Comparison of ENCODE assay signal across 25 cellular contexts in the genomic region with DNA sequence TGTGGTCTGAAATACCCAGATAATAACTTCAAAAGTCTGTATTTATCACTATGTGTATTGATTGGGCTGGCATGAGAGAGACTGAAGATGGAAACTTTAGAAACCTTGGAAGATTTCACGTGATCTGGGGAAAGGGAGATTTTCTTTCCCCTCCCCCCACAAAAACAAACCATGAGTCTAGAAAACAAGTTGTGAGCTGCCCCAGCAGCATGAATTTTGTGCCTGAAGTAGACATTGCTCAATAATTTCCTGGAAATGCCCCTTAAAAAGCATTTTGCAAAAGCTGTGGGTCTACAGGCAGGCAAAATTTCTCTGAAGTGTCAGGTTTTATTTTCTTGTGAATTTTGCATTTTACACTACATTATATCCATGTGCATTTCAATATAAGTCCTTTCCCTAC.
DNase-seq lines count a peak whose midpoint lies in the region; ATAC-seq, FAIRE-seq and TF ChIP-seq lines count a peak whose summit lies in the region.
"Had no signal": no experiment of that assay in that cellular context is flagged by ENCODE, and none has a peak within 500 bp of the region (broad histone marks: within the 10 kb centered on the region; RNA-seq: fewer than 3 reads in every experiment).

No MANE protein-coding gene starts in this region.

- H2AK5ac ChIP-seq in neuronal stem cell (ENCODE audit: low read depth, low read length): no peak overlapping the region

- WGBS in HepG2 (ENCODE audit: low lambda C conversion rate): 0% methylated on average over 1 of the region's 1 CpG
- WGBS in right lobe of liver (ENCODE audit: insufficient coverage, low coverage, low lambda C conversion rate, missing lambda C conversion rate): 38% methylated on average over 1 of the region's 1 CpG
- WGBS in neuronal stem cell (ENCODE audit: extremely low coverage in 2 of 2, insufficient read length in 2 of 2, insufficient replicate concordance in 1 of 2), 2 donors: no CpG with 5 or more reads among the region's 1 CpG

- H2BK5ac ChIP-seq in neuronal stem cell (ENCODE audit: low read length): no peak overlapping the region

- intact Hi-C loops in HepG2 (cut with micrococcal nuclease; ENCODE audit: unreplicated experiment) (no loop called here), right lobe of liver (cut with DNase I) (no loop called here), colonic mucosa (cut with DNase I) (no loop called here)

- in situ Hi-C loops in HepG2 (cut with HindIII; ENCODE audit: extremely low pct_ligation_motif_present, low pct_unique_long_range_greater_than_20kb): no loop called here

- no peak overlapping the region for H2BK120ac ChIP-seq in neuronal stem cell (ENCODE audit: low read depth, low read length)

- no TSS peak for BruUV-seq in HepG2 (replicated peaks; lab: Mats Ljungman, UMichigan)

- no peak overlapping the region for H3K9ac ChIP-seq in HepG2 (ENCODE audit: insufficient read depth, low read depth, low read length)
- H3K9ac ChIP-seq in colonic mucosa (ENCODE audit: low read depth in 2 of 2, low read length in 2 of 2): no peak overlapping the region
- H3K9ac ChIP-seq in neuronal stem cell (ENCODE audit: low read depth, low read length, poor library complexity): no peak overlapping the region
- H3K9ac ChIP-seq: BLaER1 treated with 17β-estradiol and CSF1 and Interleukin-3, amounts not matched to agents 10 nM and 100 nM; GM23248 had no signal

- H3K9me3 ChIP-seq in HepG2 (ENCODE audit: low read length) (no peaks in the 10 kb centered on the region), right lobe of liver (no peaks in the 10 kb centered on the region), colonic mucosa (no peaks in the 10 kb centered on the region), neuronal stem cell (replicated peaks in 1 of 2; ENCODE audit: control insufficient read depth in 2 of 2, insufficient read depth in 1 of 2, low read depth in 1 of 2, low read length in 2 of 2) (no peaks in the 10 kb centered on the region)
- H3K9me3 ChIP-seq: A549; BE2C; BLaER1 treated with 17β-estradiol and CSF1 and Interleukin-3, amounts not matched to agents 10 nM and 100 nM had no signal

- no peak overlapping the region for H3K14ac ChIP-seq in neuronal stem cell (ENCODE audit: low read length)

- no peaks in the 10 kb centered on the region for H3K79me2 ChIP-seq in HepG2 (ENCODE audit: insufficient read depth, low read length)

- H3K4ac ChIP-seq in neuronal stem cell (ENCODE audit: low read length): no peak overlapping the region

- TF ChIP-seq POLR2A in HepG2 (IDR thresholded peaks at IDR 0.05; ENCODE audit: insufficient read depth in 1 of 2, low read depth in 2 of 2, low read length in 2 of 2): no peak
- no peak for TF ChIP-seq POLR2A in right lobe of liver (IDR thresholded peaks at IDR 0.05)

- CTCF ChIA-PET in HepG2 (lab: Yijun Ruan, JAX; ENCODE audit: low intra/inter-chr PET ratio, low total read pairs): no interaction called here

- H3K4me1 ChIP-seq in HepG2 (ENCODE audit: insufficient read depth, low read length): peaks cover 8% of the 10 kb centered on the region
- peaks cover 0 to 8% (median 0%) of the 10 kb centered on the region in 4 donors for H3K4me1 ChIP-seq in right lobe of liver
- H3K4me1 ChIP-seq in colonic mucosa: no peaks in the 10 kb centered on the region
- no peaks in the 10 kb centered on the region for H3K4me1 ChIP-seq in neuronal stem cell (ENCODE audit: control insufficient read depth in 2 of 2, insufficient read depth in 1 of 2, low read depth in 1 of 2, low read length in 2 of 2)
- H3K4me1 ChIP-seq: BE2C; BLaER1 treated with 17β-estradiol and CSF1 and Interleukin-3, amounts not matched to agents 10 nM and 100 nM had no signal

- no peak overlapping the region for H3K23ac ChIP-seq in neuronal stem cell (ENCODE audit: low read depth, low read length, poor library complexity)

- ATAC-seq in HepG2 (no peak), right lobe of liver (no peak)
- ATAC-seq: A549, GM12878, HCT116 had no signal

- no peak for DNase-seq in HepG2 (ENCODE audit: low spot score)
- DNase-seq in right lobe of liver: no peak
- peak; percentile 35 for DNase-seq in amniotic epithelial cell (ENCODE audit: low read depth)
- DNase-seq in epithelial cell of esophagus (ENCODE audit: low read depth): peak; percentile 68
- no peak for DNase-seq in colonic mucosa
- DNase-seq in neuronal stem cell (ENCODE audit: low spot score): no peak
- no peak for DNase-seq in NCI-H446 treated with DMSO at 0.1 percent for 48 hours (lab: John Stamatoyannopoulos, UW)
- DNase-seq: 8988T; ACHN; AML-193; BE2C; CD4-positive, alpha-beta T cell; CD8-positive, alpha-beta memory T cell; DMS 273 treated with DMSO at 0.1 percent for 48 hours; DMS79; EL; GDM1; GM23248; H9 had no signal

- TF ChIP-seq CTCF in HepG2 (CRISPR knock-in tag; IDR thresholded peaks at IDR 0.05) (no peak), right lobe of liver (IDR thresholded peaks at IDR 0.05) (no peak), epithelial cell of esophagus (IDR thresholded peaks at IDR 0.05; ENCODE audit: insufficient read depth, low read depth, low read length, missing control alignments) (no peak), colonic mucosa (IDR thresholded peaks at IDR 0.05) (no peak)

- no peak for FAIRE-seq in HepG2 (lab: Jason Lieb, UNC)
- FAIRE-seq: A549, D721Med, GM12878, GM18507 had no signal

- no peak overlapping the region for H2AFZ ChIP-seq in HepG2 (ENCODE audit: low read length)
- H2AFZ ChIP-seq in neuronal stem cell (ENCODE audit: low read length): no peak overlapping the region
- H2AFZ ChIP-seq: GM23248 had no signal

- no peak overlapping the region for H2BK12ac ChIP-seq in neuronal stem cell (ENCODE audit: low read length)

- H3K18ac ChIP-seq in neuronal stem cell (ENCODE audit: low read length): no peak overlapping the region

- H3K4me3 ChIP-seq in HepG2 (replicated peaks in 1 of 3; ENCODE audit: insufficient read depth in 1 of 3, low read depth in 2 of 3, low read length in 3 of 3) (no peak overlapping the region), right lobe of liver (no peak overlapping the region), epithelial cell of esophagus (ENCODE audit: low read length) (no peak overlapping the region), colonic mucosa (no peak overlapping the region), neuronal stem cell (ENCODE audit: low read length in 2 of 2) (no peak overlapping the region)
- H3K4me3 ChIP-seq: A549; BLaER1 treated with 17β-estradiol and CSF1 and Interleukin-3, amounts not matched to agents 10 nM and 100 nM; GM12878; GM23248 had no signal

- TF ChIP-seq RAD21 in HepG2 (CRISPR knock-in tag; IDR thresholded peaks at IDR 0.05): no peak

- no peaks in the 10 kb centered on the region for H3K79me1 ChIP-seq in neuronal stem cell (ENCODE audit: low read depth, low read length)

- no peaks in the 10 kb centered on the region for H4K20me1 ChIP-seq in HepG2 (ENCODE audit: insufficient read depth, low read length)
- H4K20me1 ChIP-seq: BLaER1 treated with 17β-estradiol and CSF1 and Interleukin-3, amounts not matched to agents 10 nM and 100 nM had no signal

- H4K8ac ChIP-seq in neuronal stem cell (ENCODE audit: low read depth, low read length): no peak overlapping the region

- H3K27ac ChIP-seq in HepG2 (ENCODE audit: extremely low read length, insufficient read depth, low read length): no peak overlapping the region
- H3K27ac ChIP-seq in right lobe of liver: no peak overlapping the region
- no peak overlapping the region for H3K27ac ChIP-seq in colonic mucosa
- H3K27ac ChIP-seq in neuronal stem cell (replicated peaks; ENCODE audit: low read length): no peak overlapping the region
- H3K27ac ChIP-seq: A549; BLaER1 treated with 17β-estradiol and CSF1 and Interleukin-3, amounts not matched to agents 10 nM and 100 nM; GM23248 had no signal

- H3K36me3 ChIP-seq in HepG2 (replicated peaks in 1 of 2; ENCODE audit: control insufficient read depth in 1 of 2, insufficient read depth in 2 of 2, low read length in 2 of 2) (no peaks in the 10 kb centered on the region), right lobe of liver (no peaks in the 10 kb centered on the region), colonic mucosa (no peaks in the 10 kb centered on the region), neuronal stem cell (replicated peaks in 1 of 2; ENCODE audit: control insufficient read depth in 2 of 2, insufficient read depth in 2 of 2, low read length in 2 of 2) (no peaks in the 10 kb centered on the region)
- H3K36me3 ChIP-seq: BE2C; BLaER1 treated with 17β-estradiol and CSF1 and Interleukin-3, amounts not matched to agents 10 nM and 100 nM had no signal

- no peak for TF ChIP-seq EP300 in HepG2 (IDR thresholded peaks at IDR 0.05; ENCODE audit: low read depth in 2 of 2, low read length in 2 of 2)
- TF ChIP-seq EP300 in HepG2 (CRISPR knock-in tag; IDR thresholded peaks at IDR 0.05; ENCODE audit: borderline replicate concordance): no peak

- POLR2A ChIA-PET in HepG2 (lab: Yijun Ruan, JAX): no interaction called here

- H3K27me3 ChIP-seq in HepG2 (ENCODE audit: control insufficient read depth in 1 of 2, insufficient read depth in 2 of 2, low read length in 2 of 2) (no peaks in the 10 kb centered on the region), right lobe of liver (no peaks in the 10 kb centered on the region), colonic mucosa (no peaks in the 10 kb centered on the region), neuronal stem cell (ENCODE audit: control insufficient read depth in 3 of 3, insufficient read depth in 3 of 3, low read depth in 1 of 3, low read length in 3 of 3) (no peaks in the 10 kb centered on the region)
- H3K27me3 ChIP-seq: BE2C; BLaER1 treated with 17β-estradiol and CSF1 and Interleukin-3, amounts not matched to agents 10 nM and 100 nM had no signal

- no peak overlapping the region for H2BK15ac ChIP-seq in neuronal stem cell (ENCODE audit: low read length)

- no peak overlapping the region for H4K91ac ChIP-seq in neuronal stem cell (ENCODE audit: low read depth, low read length, poor library complexity)

- H3K4me2 ChIP-seq in HepG2 (ENCODE audit: low read depth, low read length) (no peak overlapping the region), neuronal stem cell (ENCODE audit: insufficient read depth, low read length, poor library complexity, severe bottlenecking) (no peak overlapping the region)
- H3K4me2 ChIP-seq: A549; BLaER1 treated with 17β-estradiol and CSF1 and Interleukin-3, amounts not matched to agents 10 nM and 100 nM had no signal

TF ChIP-seq in HepG2, 621 proteins besides CTCF, POLR2A, EP300 and RAD21:
- TF ChIP-seq DNMT3B (CRISPR knock-in tag; conservative IDR thresholded peaks at IDR 0.05): no peak
- TF ChIP-seq BCL6 (CRISPR knock-in tag; IDR thresholded peaks at IDR 0.05): 0 out of 2 replicates have a peak, but pooled peaks have one; percentile 17
TF ChIP-seq in HepG2: peak in this region for 1.

Comparison
In these comparisons a context has a peak if more than half of its experiments do, and no peak if none do; other contexts are left out.
1. DNase-seq: peak in amniotic epithelial cell (single experiment) and epithelial cell of esophagus (single experiment); none in HepG2 (single experiment), right lobe of liver (0 of 3), colonic mucosa (single experiment), neuronal stem cell (single experiment) and NCI-H446 treated with DMSO at 0.1 percent for 48 hours (single experiment).